Comparison of ENCODE assay signal across 29 cellular contexts in genomic region chr20:43973671-43974450, GRCh38.
"Had no signal": no experiment of that assay in that cellular context is flagged by ENCODE, and none has a peak within 500 bp of the region (broad histone marks: within the 10 kb centered on the region; RNA-seq: fewer than 3 reads in every experiment).

No MANE protein-coding gene starts in this region.

- H3K36me3 Mint-ChIP-seq: memory B cell had no signal

- H3K27me3 ChIP-seq: adrenal gland, cardiac muscle cell, gastrocnemius medialis, thyroid gland, upper lobe of right lung had no signal

- H3K4me1 ChIP-seq: gastrocnemius medialis, pancreas, psoas muscle, sigmoid colon had no signal

- H3K9me3 ChIP-seq: adrenal gland, gastrocnemius medialis, pancreas, psoas muscle, sigmoid colon, thyroid gland, upper lobe of right lung had no signal

- H3K36me3 ChIP-seq: adrenal gland, cardiac muscle cell, gastrocnemius medialis, pancreas, sigmoid colon, thyroid gland, upper lobe of right lung had no signal

- H3K4me3 ChIP-seq: adrenal gland, cardiac muscle cell, gastrocnemius medialis, pancreas, psoas muscle, sigmoid colon, thyroid gland, upper lobe of right lung had no signal

- FAIRE-seq: kidney, pancreas, small intestine had no signal

- H3K4me1 Mint-ChIP-seq: activated B cell treated with CpG ODN at 0.5 μM for 24 hours, memory B cell had no signal

- H3K9me3 Mint-ChIP-seq: activated B cell treated with CpG ODN at 0.5 μM for 24 hours; activated naive CD8-positive, alpha-beta T cell treated with anti-CD3 and anti-CD28 coated beads for 36 hours; activated T-helper 17 cell treated with anti-CD3 and anti-CD28 coated beads, Interleukin-2, amount 50 U/mL, for 72 hours; effector memory CD8-positive, alpha-beta T cell; memory B cell; stimulated activated effector memory CD8-positive, alpha-beta T cell treated with anti-CD3 and anti-CD28 coated beads, Interleukin-12 subunit alpha, Interleukin-12 subunit beta, amount 100 ng/mL, for 72 hours had no signal

- ATAC-seq: activated T-helper 17 cell treated with anti-CD3 and anti-CD28 coated beads, Interleukin-2, amount 50 U/mL, for 72 hours; effector memory CD8-positive, alpha-beta T cell; gastrocnemius medialis; left colon; naive thymus-derived CD4-positive, alpha-beta T cell; pancreas; psoas muscle; stimulated activated effector memory CD8-positive, alpha-beta T cell treated with anti-CD3 and anti-CD28 coated beads, Interleukin-12 subunit alpha, Interleukin-12 subunit beta, amount 100 ng/mL, for 72 hours; upper lobe of right lung had no signal

- DNase-seq: activated B cell treated with CpG ODN at 0.5 μM for 24 hours; activated CD4-positive, alpha-beta T cell treated with anti-CD3 and anti-CD28 coated beads, Interleukin-2, amount 50 U/mL, for 1 hour; activated naive CD4-positive, alpha-beta T cell; activated naive CD8-positive, alpha-beta T cell treated with anti-CD3 and anti-CD28 coated beads for 36 hours; activated T-cell treated with anti-CD3 and anti-CD28 coated beads, Interleukin-2, amount 50 U/mL, for 1 hour; cortex of kidney; effector memory CD8-positive, alpha-beta T cell; erythroblast; gastrocnemius medialis; hippocampal formation; kidney; left colon; midbrain; naive thymus-derived CD4-positive, alpha-beta T cell; pancreas; psoas muscle; sigmoid colon; small intestine; stimulated activated CD4-positive, alpha-beta T cell treated with anti-CD3 and anti-CD28 coated beads, Interleukin-4, amount 100 ng/mL, for 24 hours; T-helper 2 cell; thyroid gland; upper lobe of right lung had no signal

- H3K27ac ChIP-seq: adrenal gland, cardiac muscle cell, gastrocnemius medialis, pancreas, psoas muscle, sigmoid colon, thyroid gland, upper lobe of right lung had no signal

- H3K27ac Mint-ChIP-seq: activated B cell treated with CpG ODN at 0.5 μM for 24 hours; activated T-helper 17 cell treated with anti-CD3 and anti-CD28 coated beads, Interleukin-2, amount 50 U/mL, for 72 hours; effector memory CD8-positive, alpha-beta T cell; memory B cell; stimulated activated effector memory CD8-positive, alpha-beta T cell treated with anti-CD3 and anti-CD28 coated beads, Interleukin-12 subunit alpha, Interleukin-12 subunit beta, amount 100 ng/mL, for 72 hours; stimulated activated naive CD8-positive, alpha-beta T cell treated with anti-CD3 and anti-CD28 coated beads, Interleukin-15, Interleukin-2, amounts not matched to agents 100 ng/mL and 50 ng/mL, for 24 hours had no signal

- H3K4me3 Mint-ChIP-seq: activated B cell treated with CpG ODN at 0.5 μM for 24 hours; activated naive CD8-positive, alpha-beta T cell treated with anti-CD3 and anti-CD28 coated beads for 36 hours; activated T-helper 17 cell treated with anti-CD3 and anti-CD28 coated beads, Interleukin-2, amount 50 U/mL, for 72 hours; brain; effector memory CD8-positive, alpha-beta T cell; memory B cell; stimulated activated effector memory CD8-positive, alpha-beta T cell treated with anti-CD3 and anti-CD28 coated beads, Interleukin-12 subunit alpha, Interleukin-12 subunit beta, amount 100 ng/mL, for 72 hours; stimulated activated naive CD8-positive, alpha-beta T cell treated with anti-CD3 and anti-CD28 coated beads, Interleukin-15, Interleukin-2, amounts not matched to agents 100 ng/mL and 50 ng/mL, for 24 hours had no signal
